In genomic region chr13:110228936-110229904, GRCh38 we compare ENCODE assay signal across 19 cellular contexts.
DNase-seq lines count a peak whose midpoint lies in the region; ATAC-seq, FAIRE-seq and TF ChIP-seq lines count a peak whose summit lies in the region.
"Had no signal": no experiment of that assay in that cellular context is flagged by ENCODE, and none has a peak within 500 bp of the region (broad histone marks: within the 10 kb centered on the region; RNA-seq: fewer than 3 reads in every experiment).

No MANE protein-coding gene starts in this region.

- no peak overlapping the region for H3K9ac ChIP-seq in adipocyte (ENCODE audit: low read length)
- no peak overlapping the region for H3K9ac ChIP-seq in fibroblast of lung (ENCODE audit: insufficient read depth, low read length)
- H3K9ac ChIP-seq: GM23248 had no signal

- H3K4me3 ChIP-seq in adipocyte (ENCODE audit: low read length) = no peak overlapping the region
- no peak overlapping the region for H3K4me3 ChIP-seq in fibroblast of lung (replicated peaks in 1 of 4; ENCODE audit: control extremely low read depth in 1 of 4, insufficient read depth in 1 of 4, low read depth in 3 of 4, low read length in 4 of 4)
- no peak overlapping the region for H3K4me3 ChIP-seq in gastrocnemius medialis
- no peak overlapping the region for H3K4me3 ChIP-seq in HAP-1
- H3K4me3 ChIP-seq: GM23248 had no signal

- H3K27me3 ChIP-seq in adipocyte (replicated peaks; ENCODE audit: control insufficient read depth, insufficient read depth, low read length) (no peaks in the 10 kb centered on the region), fibroblast of lung (ENCODE audit: control insufficient read depth, insufficient read depth, low read length) (no peaks in the 10 kb centered on the region), gastrocnemius medialis (peaks cover 0 to 7% (median 0%) of the 10 kb centered on the region in 3 donors), HAP-1 (ENCODE audit: low read depth) (peaks cover 9% of the 10 kb centered on the region; the same call in 1 of the 2 replicates)

- peak; percentile 26 for FAIRE-seq in GM12891 (lab: Jason Lieb, UNC)
- FAIRE-seq: colon had no signal

- no peak overlapping the region for H3K4me3 Mint-ChIP-seq in progenitor cell of endocrine pancreas (ENCODE audit: low read depth)
- H3K4me3 Mint-ChIP-seq: activated naive CD8-positive, alpha-beta T cell treated with anti-CD3 and anti-CD28 coated beads, Interleukin-2, amount 50 U/mL, for 24 hours; activated T-cell treated with anti-CD3 and anti-CD28 coated beads, Interleukin-2, amount 50 U/mL, for 24 hours; stimulated activated naive CD8-positive, alpha-beta T cell treated with anti-CD3 and anti-CD28 coated beads, Interleukin-15, amount 100 ng/mL, for 72 hours had no signal

- H3K36me3 Mint-ChIP-seq in progenitor cell of endocrine pancreas (ENCODE audit: insufficient read depth) = peaks cover 3% of the 10 kb centered on the region

- H3K27ac ChIP-seq in fibroblast of lung (ENCODE audit: insufficient read depth, low read length) (peak overlapping the region; percentile 59), gastrocnemius medialis (peak overlapping the region; percentile 12 to 69 (median 66))
- H3K27ac ChIP-seq: GM23248 had no signal

- H3K9me3 Mint-ChIP-seq in progenitor cell of endocrine pancreas (ENCODE audit: low read depth) = peaks cover 6% of the 10 kb centered on the region
- H3K9me3 Mint-ChIP-seq: activated naive CD8-positive, alpha-beta T cell treated with anti-CD3 and anti-CD28 coated beads, Interleukin-2, amount 50 U/mL, for 24 hours; activated T-cell treated with anti-CD3 and anti-CD28 coated beads, Interleukin-2, amount 50 U/mL, for 24 hours; stimulated activated naive CD8-positive, alpha-beta T cell treated with anti-CD3 and anti-CD28 coated beads, Interleukin-15, amount 100 ng/mL, for 72 hours had no signal

- peaks cover 52% of the 10 kb centered on the region for H3K4me1 ChIP-seq in adipocyte (ENCODE audit: control insufficient read depth, insufficient read depth, low read length)
- H3K4me1 ChIP-seq in fibroblast of lung (ENCODE audit: control insufficient read depth, extremely low read depth, insufficient read depth, low read length) = peaks cover 23% of the 10 kb centered on the region
- H3K4me1 ChIP-seq in gastrocnemius medialis = peaks cover 11 to 39% of the 10 kb centered on the region in 2 donors
- H3K4me1 ChIP-seq in HAP-1 = no peaks in the 10 kb centered on the region

- peaks cover 14% of the 10 kb centered on the region for H3K4me1 Mint-ChIP-seq in progenitor cell of endocrine pancreas (ENCODE audit: low read depth)
- H3K4me1 Mint-ChIP-seq: activated naive CD8-positive, alpha-beta T cell treated with anti-CD3 and anti-CD28 coated beads, Interleukin-2, amount 50 U/mL, for 24 hours; stimulated activated naive CD8-positive, alpha-beta T cell treated with anti-CD3 and anti-CD28 coated beads, Interleukin-15, amount 100 ng/mL, for 72 hours had no signal

- H3K4me2 ChIP-seq in fibroblast of lung (ENCODE audit: extremely low read depth, insufficient read depth, low read length) = no peak overlapping the region

- ATAC-seq in gastrocnemius medialis (no peak), GM21526 (IDR thresholded peaks at IDR 0.05; ENCODE audit: low FRiP score, unreplicated experiment) (no peak)
- ATAC-seq: activated naive CD8-positive, alpha-beta T cell treated with anti-CD3 and anti-CD28 coated beads, Interleukin-2, amount 50 U/mL, for 24 hours; esophagus mucosa had no signal

- H3K79me2 ChIP-seq in fibroblast of lung (ENCODE audit: control insufficient read depth, insufficient read depth, low read length) = peaks cover 23% of the 10 kb centered on the region

- H3K36me3 ChIP-seq in adipocyte (ENCODE audit: control insufficient read depth, insufficient read depth, low read length, severe bottlenecking) (peaks cover 34% of the 10 kb centered on the region), fibroblast of lung (ENCODE audit: control insufficient read depth, insufficient read depth, low read length) (no peaks in the 10 kb centered on the region), gastrocnemius medialis (no peaks in the 10 kb centered on the region), HAP-1 (replicated peaks) (no peaks in the 10 kb centered on the region)

- H3K9me3 ChIP-seq in adipocyte (ENCODE audit: control insufficient read depth, low read length) = no peaks in the 10 kb centered on the region
- H3K9me3 ChIP-seq in fibroblast of lung (ENCODE audit: control insufficient read depth, insufficient read depth, low read depth, low read length) = no peaks in the 10 kb centered on the region
- H3K9me3 ChIP-seq in gastrocnemius medialis = no peaks in the 10 kb centered on the region
- H3K9me3 ChIP-seq in HAP-1 = no peaks in the 10 kb centered on the region

- intact Hi-C loops in gastrocnemius medialis (cut with DNase I; ENCODE audit: low total_unique reads) = loop anchor here (5.0 kb wide), 1 partner anchor 73 kb away; no protein-coding TSS in a partner anchor

- H4K20me1 ChIP-seq in fibroblast of lung (ENCODE audit: control insufficient read depth, extremely low read depth, insufficient read depth, low read length) = no peaks in the 10 kb centered on the region

- no peak for TF ChIP-seq CTCF in fibroblast of lung (conservative IDR thresholded peaks at IDR 0.05 in 1 of 2, IDR thresholded peaks at IDR 0.05 in 1 of 2; ENCODE audit: low read depth in 1 of 2, low read length in 2 of 2)
- TF ChIP-seq CTCF in gastrocnemius medialis (IDR thresholded peaks at IDR 0.05 in 4 of 5, conservative IDR thresholded peaks at IDR 0.05 in 1 of 5) = no peak
- TF ChIP-seq CTCF in progenitor cell of endocrine pancreas (IDR thresholded peaks at IDR 0.05; ENCODE audit: unreplicated experiment) = no peak

- no peak for DNase-seq in GM12891 (ENCODE audit: insufficient read length, low spot score)
- peak; percentile 64 for DNase-seq in adipocyte (ENCODE audit: low read depth)
- DNase-seq in fibroblast of lung (ENCODE audit: low read depth in 2 of 2) = peak in 1 of 2 donors; percentile 37
- DNase-seq in gastrocnemius medialis = no peak
- no peak for DNase-seq in progenitor cell of endocrine pancreas (ENCODE audit: low spot score, unreplicated experiment)
- no peak for DNase-seq in NCI-H2227 (lab: John Stamatoyannopoulos, UW; ENCODE audit: unreplicated experiment)
- DNase-seq in HAP-1 (ENCODE audit: low spot score in 2 of 2) = no peak
- DNase-seq: activated naive CD8-positive, alpha-beta T cell treated with anti-CD3 and anti-CD28 coated beads, Interleukin-2, amount 50 U/mL, for 24 hours; activated T-cell treated with anti-CD3 and anti-CD28 coated beads, Interleukin-2, amount 50 U/mL, for 24 hours; DND-41; GM23248; NCI-H748 treated with DMSO at 0.1 percent for 48 hours; nucleus accumbens; SHP77; stimulated activated naive CD8-positive, alpha-beta T cell treated with anti-CD3 and anti-CD28 coated beads, Interleukin-15, amount 100 ng/mL, for 72 hours; T-helper 9 cell had no signal

- TF ChIP-seq POLR2A in GM12891 (IDR thresholded peaks at IDR 0.05; ENCODE audit: low read depth, low read length) = no peak
- no peak for TF ChIP-seq POLR2A in gastrocnemius medialis (IDR thresholded peaks at IDR 0.05)

- peaks cover 21% of the 10 kb centered on the region for H3K27me3 Mint-ChIP-seq in progenitor cell of endocrine pancreas

- in situ Hi-C loops in gastrocnemius medialis (cut with MboI; ENCODE audit: low sequenced_read_pairs in 4 of 4) = loop anchor here in 2 of 4 donors (10.0 to 25.0 kb wide), 2 partner anchors 183 to 186 kb away; no protein-coding TSS in a partner anchor
- in situ Hi-C loops in HAP-1 (cut with MboI; ENCODE audit: low sequenced_read_pairs) = loop anchor here (10.0 kb wide), 1 partner anchor 186 kb away; no protein-coding TSS in a partner anchor

- no peak overlapping the region for H3K27ac Mint-ChIP-seq in progenitor cell of endocrine pancreas
- H3K27ac Mint-ChIP-seq: activated naive CD8-positive, alpha-beta T cell treated with anti-CD3 and anti-CD28 coated beads, Interleukin-2, amount 50 U/mL, for 24 hours; activated T-cell treated with anti-CD3 and anti-CD28 coated beads, Interleukin-2, amount 50 U/mL, for 24 hours; stimulated activated naive CD8-positive, alpha-beta T cell treated with anti-CD3 and anti-CD28 coated beads, Interleukin-15, amount 100 ng/mL, for 72 hours had no signal

- H2AFZ ChIP-seq in fibroblast of lung (ENCODE audit: low read length) = no peak overlapping the region
- H2AFZ ChIP-seq: GM23248 had no signal

TF ChIP-seq in GM12891, 5 proteins besides CTCF, POLR2A, EP300 and RAD21:
- no peak for TF ChIP-seq POU2F2 (IDR thresholded peaks at IDR 0.05; ENCODE audit: low read depth, low read length)
- no peak for TF ChIP-seq POLR2AphosphoS5 (IDR thresholded peaks at IDR 0.05; ENCODE audit: low read depth, low read length)
- no peak for TF ChIP-seq SPI1 (IDR thresholded peaks at IDR 0.05; ENCODE audit: low read depth, low read length)
- TF ChIP-seq PAX5 (IDR thresholded peaks at IDR 0.05; ENCODE audit: insufficient read depth, low read length, severe bottlenecking) = no peak
- no peak for TF ChIP-seq TAF1 (IDR thresholded peaks at IDR 0.05; ENCODE audit: low read depth, low read length)
